In genomic region chr19:18660051-18660910, GRCh38 we compare ENCODE assay signal across 8 cellular contexts. TPM values are rescaled to one million over a fixed set of nuclear protein-coding genes. Genes with fewer than 3 reads are reported as not detected.
DNase-seq lines count a peak whose midpoint lies in the region; ATAC-seq, FAIRE-seq and TF ChIP-seq lines count a peak whose summit lies in the region.
"Had no signal": no experiment of that assay in that cellular context is flagged by ENCODE, and none has a peak within 500 bp of the region (broad histone marks: within the 10 kb centered on the region; RNA-seq: fewer than 3 reads in every experiment).

No MANE protein-coding gene starts in this region.

- no peak overlapping the region for H3K27ac Mint-ChIP-seq in Caco-2 (ENCODE audit: unreplicated experiment)
- H3K27ac Mint-ChIP-seq in activated naive CD8-positive, alpha-beta T cell treated with anti-CD3 and anti-CD28 coated beads, Interleukin-2, amount 50 U/mL, for 24 hours, result no peak overlapping the region
- H3K27ac Mint-ChIP-seq: neural progenitor cell had no signal

- FAIRE-seq in pancreas (lab: Jason Lieb, UNC), result no peak

- no TSS peak for BruUV-seq in Caco-2 (replicated peaks; lab: Mats Ljungman, UMichigan)

- no peak for TF ChIP-seq CTCF in pancreas (IDR thresholded peaks at IDR 0.05)
- no peak for TF ChIP-seq CTCF in Caco-2 (IDR thresholded peaks at IDR 0.05; ENCODE audit: insufficient read depth in 1 of 2, low read depth in 1 of 2, low read length in 1 of 2, severe bottlenecking in 1 of 2, unreplicated experiment in 1 of 2)

- no peak overlapping the region for H3K4me3 Mint-ChIP-seq in Caco-2 (ENCODE audit: unreplicated experiment)
- no peak overlapping the region for H3K4me3 Mint-ChIP-seq in activated naive CD8-positive, alpha-beta T cell treated with anti-CD3 and anti-CD28 coated beads, Interleukin-2, amount 50 U/mL, for 24 hours
- H3K4me3 Mint-ChIP-seq: neural progenitor cell had no signal

- no peaks in the 10 kb centered on the region for H3K36me3 ChIP-seq in pancreas
- no peaks in the 10 kb centered on the region for H3K36me3 ChIP-seq in Caco-2 (ENCODE audit: control insufficient read depth, insufficient read depth, low read length)
- H3K36me3 ChIP-seq: neural progenitor cell had no signal

- DNase-seq in H4 (ENCODE audit: low spot score) (peak; percentile 69), pancreas (peak in 3 of 6 donors; percentile 20 to 43 (median 24)), Caco-2 (no peak), dedifferentiated amniotic fluid mesenchymal stem cell (ENCODE audit: extremely low spot score) (no peak)
- no peak for DNase-seq in activated naive CD8-positive, alpha-beta T cell treated with anti-CD3 and anti-CD28 coated beads, Interleukin-2, amount 50 U/mL, for 24 hours
- DNase-seq: WERI-Rb-1 had no signal

- 91% methylated on average over 30 to 37 of the region's 37 CpGs for WGBS in pancreas, 2 donors

- H3K27me3 Mint-ChIP-seq in Caco-2 (ENCODE audit: insufficient read depth, unreplicated experiment), result no peaks in the 10 kb centered on the region
- H3K27me3 Mint-ChIP-seq in activated naive CD8-positive, alpha-beta T cell treated with anti-CD3 and anti-CD28 coated beads, Interleukin-2, amount 50 U/mL, for 24 hours, result no peaks in the 10 kb centered on the region

- POLR2A ChIA-PET in Caco-2 (lab: Charles Lee), result no interaction called here

- no peaks in the 10 kb centered on the region for H3K4me1 ChIP-seq in pancreas
- peaks cover 10% of the 10 kb centered on the region for H3K4me1 ChIP-seq in Caco-2

- H3K27ac ChIP-seq in cingulate gyrus (ENCODE audit: low read depth, low read length) (peak overlapping the region; percentile 54), pancreas (peak overlapping the region in 2 of 4 donors; percentile 27 to 47)
- H3K27ac ChIP-seq: neural progenitor cell, WERI-Rb-1 had no signal

- ATAC-seq in pancreas, result peak in 3 of 4 donors; percentile 38 to 63 (median 41)
- no peak for ATAC-seq in activated naive CD8-positive, alpha-beta T cell treated with anti-CD3 and anti-CD28 coated beads, Interleukin-2, amount 50 U/mL, for 24 hours

- peaks cover 10% of the 10 kb centered on the region for H3K4me1 Mint-ChIP-seq in Caco-2 (ENCODE audit: low read depth, unreplicated experiment)
- peaks cover 13% of the 10 kb centered on the region for H3K4me1 Mint-ChIP-seq in activated naive CD8-positive, alpha-beta T cell treated with anti-CD3 and anti-CD28 coated beads, Interleukin-2, amount 50 U/mL, for 24 hours

- intact Hi-C loops in pancreas (cut with DNase I) (no loop called here), Caco-2 (cut with micrococcal nuclease; ENCODE audit: unreplicated experiment) (no loop called here)

- peaks cover 6% of the 10 kb centered on the region for H3K36me3 Mint-ChIP-seq in Caco-2 (ENCODE audit: insufficient read depth, unreplicated experiment)
- H3K36me3 Mint-ChIP-seq in activated naive CD8-positive, alpha-beta T cell treated with anti-CD3 and anti-CD28 coated beads, Interleukin-2, amount 50 U/mL, for 24 hours (ENCODE audit: low read depth), result no peaks in the 10 kb centered on the region

- no peaks in the 10 kb centered on the region for H3K9me3 Mint-ChIP-seq in Caco-2 (ENCODE audit: unreplicated experiment)
- H3K9me3 Mint-ChIP-seq in activated naive CD8-positive, alpha-beta T cell treated with anti-CD3 and anti-CD28 coated beads, Interleukin-2, amount 50 U/mL, for 24 hours, result no peaks in the 10 kb centered on the region
- H3K9me3 Mint-ChIP-seq: neural progenitor cell had no signal

- H3K4me3 ChIP-seq in pancreas (no peak overlapping the region), Caco-2 (ENCODE audit: low read depth, low read length) (no peak overlapping the region)
- H3K4me3 ChIP-seq: neural progenitor cell had no signal

- H3K27me3 ChIP-seq in pancreas (no peaks in the 10 kb centered on the region), Caco-2 (replicated peaks; ENCODE audit: control insufficient read depth, insufficient read depth, low read length) (no peaks in the 10 kb centered on the region)
- H3K27me3 ChIP-seq: neural progenitor cell had no signal

- CTCF ChIA-PET in Caco-2 (lab: Charles Lee), result no interaction called here

- H3K9me3 ChIP-seq in pancreas (no peaks in the 10 kb centered on the region), Caco-2 (no peaks in the 10 kb centered on the region)

RNA-seq across cellular contexts. Expression of gene CRTC1, which starts 23.2 kb away (rescaled TPM):
- total RNA-seq in H4 (2014; rRNA removed; shearing (Covaris generic)), result 2.3 and 2.6 TPM in 2 replicates
- total RNA-seq in pancreas (1 to 10 TPM; 5.2 to 8.1 (median 6.5) TPM), Caco-2 (2022) (12.0 and 13.8 TPM in 2 replicates)
- polyA plus RNA-seq in pancreas, result 10 to 100 TPM; 12.4 to 18.1 TPM

RNA-seq across cellular contexts. Expression of gene KLHL26, which starts 23.5 kb away (rescaled TPM):
- total RNA-seq in H4 (2014; rRNA removed; shearing (Covaris generic)), result 2.3 and 5.7 TPM in 2 replicates
- total RNA-seq in pancreas (1 to 10 TPM; 4.6 to 7.8 (median 6.0) TPM), Caco-2 (2022) (7.9 and 9.8 TPM in 2 replicates)
- polyA plus RNA-seq in pancreas, result 1 to 10 TPM; 3.2 to 4.1 TPM

RNA-seq across cellular contexts. Expression of gene TMEM59L, which starts 47.6 kb away (rescaled TPM):
- total RNA-seq in H4 (2014; rRNA removed; shearing (Covaris generic)), result 1.2 and 3.2 TPM in 2 replicates
- total RNA-seq in pancreas (1 to 10 TPM in 2 of 6 donors, under 1 TPM in 4; 0.56 to 4.4 (median 0.94) TPM), Caco-2 (2022) (0.25 TPM in 1 of 2 replicates, not detected in the other)
- 1 to 10 TPM; 5.2 to 8.9 TPM for polyA plus RNA-seq in pancreas

RNA-seq across cellular contexts. Expression of gene CRLF1, which starts 53.7 kb away (rescaled TPM):
- total RNA-seq in H4 (2014; rRNA removed; shearing (Covaris generic)), result 19.4 and 35.4 TPM in 2 replicates
- 1 to 10 TPM in 5 of 6 donors, under 1 TPM in 1; 0.87 to 9.1 (median 4.1) TPM for total RNA-seq in pancreas
- polyA plus RNA-seq in pancreas, result 10 to 100 TPM in 1 of 2 donors, 1 to 10 TPM in 1; 9.6 to 20.3 TPM
- 0.61 and 2.6 TPM in 2 replicates for total RNA-seq in Caco-2 (2022)
